ENCODE assay signal across 1 cellular context in genomic region chr2:231800493-231801091, GRCh38.
TF ChIP-seq lines count a peak whose summit lies in the region.

No MANE protein-coding gene starts in this region.

TF ChIP-seq in H1, 55 proteins besides CTCF, POLR2A, EP300 and RAD21:
- TF ChIP-seq KDM1A (IDR thresholded peaks at IDR 0.05; ENCODE audit: borderline replicate concordance, low read length) (no peak), NANOG (IDR thresholded peaks at IDR 0.05; ENCODE audit: insufficient read depth, low read depth, low read length, poor library complexity, severe bottlenecking) (no peak), RXRA (IDR thresholded peaks at IDR 0.05; ENCODE audit: insufficient read depth, low read depth, low read length) (no peak), PHF8 (conservative IDR thresholded peaks at IDR 0.05; ENCODE audit: low read depth, low read length) (no peak), CHD1 (IDR thresholded peaks at IDR 0.05; ENCODE audit: low read depth, low read length) (no peak), BACH1 (IDR thresholded peaks at IDR 0.05; ENCODE audit: low read length) (no peak), SP2 (IDR thresholded peaks at IDR 0.05; ENCODE audit: low read length) (no peak)
- TF ChIP-seq, protein P1, sequence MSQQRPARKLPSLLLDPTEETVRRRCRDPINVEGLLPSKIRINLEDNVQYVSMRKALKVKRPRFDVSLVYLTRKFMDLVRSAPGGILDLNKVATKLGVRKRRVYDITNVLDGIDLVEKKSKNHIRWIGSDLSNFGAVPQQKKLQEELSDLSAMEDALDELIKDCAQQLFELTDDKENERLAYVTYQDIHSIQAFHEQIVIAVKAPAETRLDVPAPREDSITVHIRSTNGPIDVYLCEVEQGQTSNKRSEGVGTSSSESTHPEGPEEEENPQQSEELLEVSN (IDR thresholded peaks at IDR 0.05), result no peak
- TF ChIP-seq, protein P2, sequence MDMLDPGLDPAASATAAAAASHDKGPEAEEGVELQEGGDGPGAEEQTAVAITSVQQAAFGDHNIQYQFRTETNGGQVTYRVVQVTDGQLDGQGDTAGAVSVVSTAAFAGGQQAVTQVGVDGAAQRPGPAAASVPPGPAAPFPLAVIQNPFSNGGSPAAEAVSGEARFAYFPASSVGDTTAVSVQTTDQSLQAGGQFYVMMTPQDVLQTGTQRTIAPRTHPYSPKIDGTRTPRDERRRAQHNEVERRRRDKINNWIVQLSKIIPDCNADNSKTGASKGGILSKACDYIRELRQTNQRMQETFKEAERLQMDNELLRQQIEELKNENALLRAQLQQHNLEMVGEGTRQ (IDR thresholded peaks at IDR 0.05; ENCODE audit: low read length), result no peak
